ENCODE assay signal across 19 cellular contexts in genomic region chr9:97855486-97855875, GRCh38. TPM values are rescaled to one million over a fixed set of nuclear protein-coding genes. Genes with fewer than 3 reads are reported as not detected.
DNase-seq lines count a peak whose midpoint lies in the region; ATAC-seq, FAIRE-seq and TF ChIP-seq lines count a peak whose summit lies in the region.
"Had no signal": no experiment of that assay in that cellular context is flagged by ENCODE, and none has a peak within 500 bp of the region (broad histone marks: within the 10 kb centered on the region; RNA-seq: fewer than 3 reads in every experiment).

No MANE protein-coding gene starts in this region.

- H3K4me3 ChIP-seq in A549: no peak overlapping the region
- no peak overlapping the region for H3K4me3 ChIP-seq in lower lobe of right lung
- H3K4me3 ChIP-seq: sigmoid colon, transverse colon had no signal

- no peak overlapping the region for H3K27ac Mint-ChIP-seq in CD4-positive, alpha-beta T cell
- H3K27ac Mint-ChIP-seq in activated CD8-positive, alpha-beta T cell treated with anti-CD3 and anti-CD28 coated beads, Interleukin-2, amount 10 ng/mL, durations not matched to agents 7 days and 5 days: no peak overlapping the region
- peak overlapping the region in 2 of 6 donors; percentile 47 to 72 for H3K27ac Mint-ChIP-seq in naive B cell
- H3K27ac Mint-ChIP-seq: activated T-helper 2 cell treated with anti-CD3 and anti-CD28 coated beads, Interferon-gamma antibody, Interleukin-2, Interleukin-4, amounts not matched to agents 10 μg/mL and 5 μg/mL and 100 μg/mL, durations not matched to agents 14 hours and 24 hours and 36 hours had no signal

- H3K36me3 Mint-ChIP-seq in CD4-positive, alpha-beta T cell (ENCODE audit: low read depth): no peaks in the 10 kb centered on the region
- H3K36me3 Mint-ChIP-seq in activated CD8-positive, alpha-beta T cell treated with anti-CD3 and anti-CD28 coated beads, Interleukin-2, amount 10 ng/mL, durations not matched to agents 7 days and 5 days (ENCODE audit: low read depth): peaks cover 4% of the 10 kb centered on the region
- peaks cover 0 to 4% of the 10 kb centered on the region in 2 donors for H3K36me3 Mint-ChIP-seq in naive B cell

- H3K4me1 Mint-ChIP-seq in CD4-positive, alpha-beta T cell (ENCODE audit: low read depth): peaks cover 41% of the 10 kb centered on the region
- peaks cover 28% of the 10 kb centered on the region for H3K4me1 Mint-ChIP-seq in activated CD8-positive, alpha-beta T cell treated with anti-CD3 and anti-CD28 coated beads, Interleukin-2, amount 10 ng/mL, durations not matched to agents 7 days and 5 days (ENCODE audit: low read depth)
- H3K4me1 Mint-ChIP-seq in naive B cell: peaks cover 14 to 31% (median 21%) of the 10 kb centered on the region in 3 donors

- ATAC-seq in A549 (no peak), naive B cell (ENCODE audit: low read depth in 2 of 2) (no peak), GM19328 (IDR thresholded peaks at IDR 0.05; ENCODE audit: unreplicated experiment) (no peak), HG02852 (IDR thresholded peaks at IDR 0.05; ENCODE audit: unreplicated experiment) (no peak), lower lobe of right lung (no peak)
- ATAC-seq in CD4-positive, alpha-beta T cell (ENCODE audit: poor library complexity): no peak
- ATAC-seq in activated CD8-positive, alpha-beta T cell treated with anti-CD3 and anti-CD28 coated beads, Interleukin-2, amount 10 ng/mL, durations not matched to agents 7 days and 5 days: no peak
- ATAC-seq: foreskin keratinocyte had no signal

- no peaks in the 10 kb centered on the region for H3K9me3 Mint-ChIP-seq in CD4-positive, alpha-beta T cell
- no peaks in the 10 kb centered on the region for H3K9me3 Mint-ChIP-seq in activated CD8-positive, alpha-beta T cell treated with anti-CD3 and anti-CD28 coated beads, Interleukin-2, amount 10 ng/mL, durations not matched to agents 7 days and 5 days (ENCODE audit: insufficient read depth)
- peaks cover 0 to 24% (median 2%) of the 10 kb centered on the region in 7 donors for H3K9me3 Mint-ChIP-seq in naive B cell
- H3K9me3 Mint-ChIP-seq: activated T-helper 2 cell treated with anti-CD3 and anti-CD28 coated beads, Interferon-gamma antibody, Interleukin-2, Interleukin-4, amounts not matched to agents 10 μg/mL and 5 μg/mL and 100 μg/mL, durations not matched to agents 14 hours and 24 hours and 36 hours had no signal

- TF ChIP-seq CTCF in A549 (IDR thresholded peaks at IDR 0.05) (no peak), lower lobe of right lung (IDR thresholded peaks at IDR 0.05) (no peak)
- no peak for TF ChIP-seq CTCF in CD4-positive, alpha-beta T cell (IDR thresholded peaks at IDR 0.05)

- H3K9me3 ChIP-seq in A549: no peaks in the 10 kb centered on the region
- peaks cover 2% of the 10 kb centered on the region for H3K9me3 ChIP-seq in CD4-positive, alpha-beta T cell (ENCODE audit: control insufficient read depth, low read length)
- H3K9me3 ChIP-seq in lower lobe of right lung: no peaks in the 10 kb centered on the region
- H3K9me3 ChIP-seq: sigmoid colon, transverse colon had no signal

- intact Hi-C loops in CD4-positive, alpha-beta T cell (cut with DNase I, micrococcal nuclease): no loop called here
- intact Hi-C loops in lower lobe of right lung (cut with DNase I): no loop called here

- peak overlapping the region; percentile 88 for H3K4me2 ChIP-seq in A549

- TF ChIP-seq RAD21 in A549 (conservative IDR thresholded peaks at IDR 0.05 in 1 of 2, IDR thresholded peaks at IDR 0.05 in 1 of 2): no peak

- H3K27me3 Mint-ChIP-seq in CD4-positive, alpha-beta T cell: peaks cover 85% of the 10 kb centered on the region
- peaks cover 78% of the 10 kb centered on the region for H3K27me3 Mint-ChIP-seq in activated CD8-positive, alpha-beta T cell treated with anti-CD3 and anti-CD28 coated beads, Interleukin-2, amount 10 ng/mL, durations not matched to agents 7 days and 5 days (ENCODE audit: low read depth)
- peaks cover 63 to 76% (median 68%) of the 10 kb centered on the region in 3 donors for H3K27me3 Mint-ChIP-seq in naive B cell

- no peak for TF ChIP-seq EP300 in A549 (IDR thresholded peaks at IDR 0.05)

- no peak for TF ChIP-seq POLR2A in A549 (IDR thresholded peaks at IDR 0.05; ENCODE audit: low read length)

- H3K4me3 Mint-ChIP-seq in CD4-positive, alpha-beta T cell: peak overlapping the region; percentile 66
- peak overlapping the region; percentile 28 for H3K4me3 Mint-ChIP-seq in activated CD8-positive, alpha-beta T cell treated with anti-CD3 and anti-CD28 coated beads, Interleukin-2, amount 10 ng/mL, durations not matched to agents 7 days and 5 days
- peak overlapping the region; percentile 15 to 84 (median 47) for H3K4me3 Mint-ChIP-seq in naive B cell

- FAIRE-seq in A549 (lab: Jason Lieb, UNC): no peak
- FAIRE-seq: kidney had no signal

- DNase-seq in A549 (ENCODE audit: low read depth in 1 of 2, low spot score in 1 of 2): no peak
- no peak for DNase-seq in CD4-positive, alpha-beta T cell
- no peak for DNase-seq in activated CD8-positive, alpha-beta T cell treated with anti-CD3 and anti-CD28 coated beads, Interleukin-2, amount 10 ng/mL, durations not matched to agents 7 days and 5 days
- DNase-seq in naive B cell: no peak
- no peak for DNase-seq in lower lobe of right lung
- DNase-seq: central memory CD4-positive, alpha-beta T cell; DND-41; erythroblast; foreskin keratinocyte; kidney; NCI-H1105; NCI-H2081; NCI-H510A; sigmoid colon; stimulated activated naive CD4-positive, alpha-beta T cell treated with Interleukin-2 at 50 U/mL for 16 hours; transverse colon had no signal

- peaks cover 28% of the 10 kb centered on the region for H3K4me1 ChIP-seq in A549
- H3K4me1 ChIP-seq in lower lobe of right lung: peaks cover 21% of the 10 kb centered on the region
- H3K4me1 ChIP-seq: foreskin keratinocyte had no signal

- CTCF ChIA-PET in A549 (lab: Yijun Ruan, JAX): interaction anchor here (2.4 kb wide), 1 partner anchor 45 kb away, joined by 22 read pairs; no protein-coding TSS in a partner anchor
- CTCF ChIA-PET in CD4-positive, alpha-beta T cell (lab: Charles Lee): no interaction called here
- CTCF ChIA-PET in activated CD8-positive, alpha-beta T cell treated with anti-CD3 and anti-CD28 coated beads, Interleukin-2, amount 10 ng/mL, durations not matched to agents 7 days and 5 days (lab: Charles Lee): interaction anchor here (1.9 kb wide), 1 partner anchor 46 kb away, joined by 6 read pairs; no protein-coding TSS in a partner anchor

- WGBS in A549 (ENCODE audit: missing lambda C conversion rate): 98% methylated on average over 8 of the region's 8 CpGs

- peaks cover 91% of the 10 kb centered on the region for H3K27me3 ChIP-seq in CD4-positive, alpha-beta T cell (ENCODE audit: control insufficient read depth, insufficient read depth, low read length)
- peaks cover 96% of the 10 kb centered on the region for H3K27me3 ChIP-seq in lower lobe of right lung (ENCODE audit: low read depth)

- POLR2A ChIA-PET in A549 (lab: Yijun Ruan, JAX): no interaction called here
- POLR2A ChIA-PET in CD4-positive, alpha-beta T cell (lab: Charles Lee): no interaction called here
- POLR2A ChIA-PET in activated CD8-positive, alpha-beta T cell treated with anti-CD3 and anti-CD28 coated beads, Interleukin-2, amount 10 ng/mL, durations not matched to agents 7 days and 5 days (lab: Charles Lee): no interaction called here

- H3K36me3 ChIP-seq in lower lobe of right lung: no peaks in the 10 kb centered on the region
- H3K36me3 ChIP-seq: sigmoid colon, transverse colon had no signal

- H3K27ac ChIP-seq in A549 (peak overlapping the region in 1 of 2 experiments; percentile 98; a peak in 1 of 6 replicates), lower lobe of right lung (no peak overlapping the region)
- no peak overlapping the region for H3K27ac ChIP-seq in CD4-positive, alpha-beta T cell (ENCODE audit: low read depth, low read length)
- H3K27ac ChIP-seq: foreskin keratinocyte, sigmoid colon, transverse colon had no signal

TF ChIP-seq in A549, 52 proteins besides CTCF, POLR2A, EP300 and RAD21 (continues in another document):
- TF ChIP-seq KDM5A (IDR thresholded peaks at IDR 0.05): no peak
- no peak for TF ChIP-seq JUNB (IDR thresholded peaks at IDR 0.05)
- no peak for TF ChIP-seq RFX5 (IDR thresholded peaks at IDR 0.05)
- no peak for TF ChIP-seq USF2 (IDR thresholded peaks at IDR 0.05)
- no peak for TF ChIP-seq SMC3 (IDR thresholded peaks at IDR 0.05)
- no peak for TF ChIP-seq PHF8 (IDR thresholded peaks at IDR 0.05; ENCODE audit: borderline replicate concordance, low read depth)
- no peak for TF ChIP-seq RARB (CRISPR knock-in tag; IDR thresholded peaks at IDR 0.05)
- no peak for TF ChIP-seq HES2 (IDR thresholded peaks at IDR 0.05)
- TF ChIP-seq MAZ (IDR thresholded peaks at IDR 0.05; ENCODE audit: borderline replicate concordance, low read depth, low read length): no peak

RNA-seq across cellular contexts. Expression of gene FOXE1, which starts 2.5 kb away (rescaled TPM):
- 4.3 and 5.5 TPM in 2 replicates for polyA plus RNA-seq in A549 (2011; rRNA removed)
- polyA plus RNA-seq in A549 (2012; cell fraction: cytosol; rRNA removed): 3.0 and 4.6 TPM in 2 replicates
- polyA plus RNA-seq in A549 (2012; cell fraction: nucleus; rRNA removed): 4.0 and 4.5 TPM in 2 replicates
- polyA plus RNA-seq in A549 (2017; fragmentation: RNase III; extraction: RNeasy Plus Mini Kit Qiagen cat#74134 plus additional on column Dnase treatment): 5.7 to 6.8 TPM (median 6.3 TPM) in 3 replicates
- 3.5 and 4.0 TPM in 2 replicates for polyA minus RNA-seq in A549 (2011; rRNA and poly(A)+ RNA removed)
- not detected for total RNA-seq in CD4-positive, alpha-beta T cell
- total RNA-seq in activated CD8-positive, alpha-beta T cell treated with anti-CD3 and anti-CD28 coated beads, Interleukin-2, amount 10 ng/mL, durations not matched to agents 7 days and 5 days: under 1 TPM in 1 of 2 experiments, not detected in 1; 0.08 TPM
- polyA plus RNA-seq in naive B cell (ENCODE audit: low read depth in 6 of 6): not detected
- not detected for total RNA-seq in lower lobe of right lung
- total RNA-seq: activated T-helper 2 cell treated with anti-CD3 and anti-CD28 coated beads, Interferon-gamma antibody, Interleukin-2, Interleukin-4, amounts not matched to agents 10 μg/mL and 5 μg/mL and 100 μg/mL, durations not matched to agents 14 hours and 24 hours and 36 hours; sigmoid colon; transverse colon had no signal
- polyA plus RNA-seq: sigmoid colon had no signal
